27 cellular contexts compared by ENCODE assay signal in the genomic region with DNA sequence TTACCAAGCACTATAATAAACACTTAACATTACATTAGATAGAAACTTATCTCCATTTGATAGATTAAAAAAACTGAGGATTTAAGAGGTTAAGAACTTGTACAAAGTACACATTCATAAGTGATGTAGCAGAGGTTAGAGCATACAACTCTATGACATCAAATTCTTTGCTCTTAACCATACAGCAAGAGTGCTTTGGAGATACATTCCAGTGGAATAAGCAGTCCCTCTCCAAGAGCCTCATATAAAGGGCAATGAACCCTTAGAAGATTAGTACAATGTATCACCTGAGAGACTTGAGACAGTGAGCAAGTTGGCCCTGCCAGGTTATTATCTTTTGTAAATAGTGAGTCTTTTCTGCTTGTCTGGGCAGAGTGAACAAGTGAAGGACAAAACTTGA.
"Had no signal": no experiment of that assay in that cellular context is flagged by ENCODE, and none has a peak within 500 bp of the region (broad histone marks: within the 10 kb centered on the region; RNA-seq: fewer than 3 reads in every experiment).

No MANE protein-coding gene starts in this region.

- H3K4me1 ChIP-seq: colonic mucosa, esophagus muscularis mucosa, esophagus squamous epithelium, foreskin keratinocyte, gastrocnemius medialis, gastroesophageal sphincter, heart left ventricle, heart right ventricle had no signal

- H3K9me3 ChIP-seq: colonic mucosa, esophagus muscularis mucosa, esophagus squamous epithelium, gastrocnemius medialis, gastroesophageal sphincter, heart left ventricle had no signal

- DNase-seq: colonic mucosa; cortex of kidney; dermis blood vessel endothelial cell; dorsolateral prefrontal cortex; effector CD4-positive, alpha-beta T cell; effector CD8-positive, alpha-beta T cell; effector memory CD4-positive, alpha-beta T cell; effector memory CD8-positive, alpha-beta T cell; endodermal cell; erythroblast; esophagus squamous epithelium; foreskin fibroblast; foreskin keratinocyte; foreskin melanocyte; gastrocnemius medialis; glutamatergic neuron; head of caudate nucleus; heart left ventricle; heart right ventricle had no signal

- H3K4me3 ChIP-seq: colonic mucosa, coronary artery, dorsolateral prefrontal cortex, esophagus muscularis mucosa, esophagus squamous epithelium, gastrocnemius medialis, gastroesophageal sphincter, heart left ventricle, heart right ventricle had no signal

- H3K27me3 ChIP-seq: colonic mucosa, esophagus muscularis mucosa, esophagus squamous epithelium, foreskin keratinocyte, gastrocnemius medialis, gastroesophageal sphincter, heart left ventricle, heart right ventricle had no signal

- ATAC-seq: effector memory CD8-positive, alpha-beta T cell; esophagus mucosa; foreskin keratinocyte; gastrocnemius medialis; gastroesophageal sphincter; heart left ventricle; heart right ventricle had no signal

- H3K36me3 ChIP-seq: colonic mucosa, esophagus muscularis mucosa, esophagus squamous epithelium, gastrocnemius medialis, gastroesophageal sphincter, heart left ventricle, heart right ventricle had no signal

- FAIRE-seq: colon, endometrium, frontal cortex had no signal

- H3K27ac ChIP-seq: colonic mucosa, coronary artery, dorsolateral prefrontal cortex, epithelial cell of prostate, esophagus muscularis mucosa, esophagus squamous epithelium, foreskin keratinocyte, gastrocnemius medialis, gastroesophageal sphincter, heart left ventricle, heart right ventricle had no signal
